In the genomic region with DNA sequence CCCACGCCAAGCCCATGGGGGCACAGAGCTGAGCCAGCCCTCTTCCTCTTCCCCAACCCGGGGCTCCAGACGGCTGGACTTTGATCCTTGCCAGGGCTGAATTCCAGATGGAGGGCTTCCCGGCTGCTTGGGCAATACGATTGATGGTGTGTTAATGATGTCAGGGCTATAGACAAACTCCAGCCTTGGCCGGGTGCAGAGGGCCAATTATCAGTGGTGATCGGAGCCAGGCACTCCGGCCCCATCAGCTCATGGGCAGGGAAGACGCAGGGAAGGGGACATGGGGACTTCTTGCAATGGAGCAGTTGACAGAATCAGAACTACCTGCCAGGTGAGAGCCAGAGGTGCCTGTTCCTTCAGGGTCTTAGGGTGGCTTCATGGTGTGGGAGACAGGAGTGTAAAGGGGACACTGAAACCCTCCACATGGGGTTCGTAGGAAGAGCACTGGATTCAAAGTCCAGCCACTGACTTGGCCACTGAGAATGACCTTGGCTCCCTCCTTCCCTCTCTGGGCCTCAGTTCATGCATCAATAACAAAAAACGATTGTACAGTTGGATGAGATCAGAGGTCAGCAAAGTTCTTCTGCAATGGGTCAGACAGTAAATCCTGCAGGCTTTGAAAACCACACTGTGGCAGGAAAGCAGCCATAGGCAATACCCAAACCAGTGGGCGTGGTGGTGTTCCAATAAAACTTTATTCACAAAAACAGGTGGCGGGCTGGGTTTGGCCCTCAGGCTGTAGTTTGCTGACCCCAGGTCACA, we compare ENCODE assay signal across 1 cellular context.
TF ChIP-seq lines count a peak whose summit lies in the region.

No MANE protein-coding gene starts in this region.

TF ChIP-seq in K562, 482 proteins besides CTCF, POLR2A, EP300 and RAD21 (continued from another document):
- TF ChIP-seq ZBTB40 (IDR thresholded peaks at IDR 0.05) (peak; percentile 91), ZBTB40 (CRISPR knock-in tag; IDR thresholded peaks at IDR 0.05) (peak; percentile 90), SMAD3 (CRISPR knock-in tag; conservative IDR thresholded peaks at IDR 0.05) (no peak), GMEB1 (CRISPR knock-in tag; IDR thresholded peaks at IDR 0.05) (no peak), TRIM24 (IDR thresholded peaks at IDR 0.05) (no peak), ATF3 (IDR thresholded peaks at IDR 0.05) (no peak), ATF3 (CRISPR knock-in tag; conservative IDR thresholded peaks at IDR 0.05) (no peak)
